8 cellular contexts compared by ENCODE assay signal in genomic region chr12:53217049-53217929, GRCh38. TPM values are rescaled to one million over a fixed set of nuclear protein-coding genes. Genes with fewer than 3 reads are reported as not detected.
DNase-seq lines count a peak whose midpoint lies in the region; ATAC-seq and TF ChIP-seq lines count a peak whose summit lies in the region.

No MANE protein-coding gene starts in this region.

- peak overlapping the region; percentile 78 to 98 (median 94) for H3K27ac Mint-ChIP-seq in CD8-positive, alpha-beta memory T cell
- H3K27ac Mint-ChIP-seq in effector memory CD8-positive, alpha-beta T cell, result peak overlapping the region; percentile 49 to 91
- peak overlapping the region; percentile 85 to 92 (median 87) for H3K27ac Mint-ChIP-seq in nephron
- H3K27ac Mint-ChIP-seq in endothelial cell (ENCODE audit: unreplicated experiment), result no peak overlapping the region

- peaks cover 1 to 56% (median 11%) of the 10 kb centered on the region in 3 donors for H3K36me3 Mint-ChIP-seq in CD8-positive, alpha-beta memory T cell
- peaks cover 50% of the 10 kb centered on the region for H3K36me3 Mint-ChIP-seq in effector memory CD8-positive, alpha-beta T cell (ENCODE audit: insufficient read depth)
- H3K36me3 Mint-ChIP-seq in nephron (ENCODE audit: low read depth), result peaks cover 17% of the 10 kb centered on the region
- H3K36me3 Mint-ChIP-seq in endothelial cell (ENCODE audit: low read depth, unreplicated experiment), result peaks cover 8% of the 10 kb centered on the region

- CTCF ChIA-PET in CD8-positive, alpha-beta memory T cell (lab: Charles Lee), result interaction anchor here (1.2 to 13.9 kb wide), 10 partner anchors 22 to 151 kb away, joined by 3 to 166 read pairs (median 6); partner anchors contain the start of genes AAAS and ESPL1

- TF ChIP-seq CTCF in nephron (IDR thresholded peaks at IDR 0.05; ENCODE audit: unreplicated experiment in 3 of 3), result no peak
- no peak for TF ChIP-seq CTCF in endothelial cell (IDR thresholded peaks at IDR 0.05; ENCODE audit: unreplicated experiment)

- POLR2A ChIA-PET in CD8-positive, alpha-beta memory T cell (lab: Charles Lee), result interaction anchor here (0.8 to 1.6 kb wide), 3 partner anchors 34 to 78 kb away, joined by 3 to 4 read pairs (median 3); partner anchors contain the start of gene ESPL1

- peaks cover 48% of the 10 kb centered on the region for H3K4me1 ChIP-seq in CD8-positive, alpha-beta memory T cell (ENCODE audit: insufficient read depth, low read length)

- H3K9me3 Mint-ChIP-seq in CD8-positive, alpha-beta memory T cell, result no peaks in the 10 kb centered on the region
- no peaks in the 10 kb centered on the region for H3K9me3 Mint-ChIP-seq in effector memory CD8-positive, alpha-beta T cell
- H3K9me3 Mint-ChIP-seq in nephron (no peaks in the 10 kb centered on the region), endothelial cell (ENCODE audit: unreplicated experiment) (no peaks in the 10 kb centered on the region)

- H3K4me3 ChIP-seq in CD8-positive, alpha-beta memory T cell (ENCODE audit: low read length), result peak overlapping the region; percentile 59

- H3K4me3 Mint-ChIP-seq in CD8-positive, alpha-beta memory T cell, result peak overlapping the region; percentile 88 to 99 (median 93)
- peak overlapping the region; percentile 94 to 100 for H3K4me3 Mint-ChIP-seq in effector memory CD8-positive, alpha-beta T cell
- H3K4me3 Mint-ChIP-seq in nephron, result peak overlapping the region; percentile 87 to 97 (median 91)
- no peak overlapping the region for H3K4me3 Mint-ChIP-seq in endothelial cell (ENCODE audit: unreplicated experiment)

- no peaks in the 10 kb centered on the region for H3K9me3 ChIP-seq in CD8-positive, alpha-beta memory T cell (ENCODE audit: low read length)

- ATAC-seq in effector memory CD8-positive, alpha-beta T cell (replicated peaks), result peak; percentile 28
- ATAC-seq in GM19328 (IDR thresholded peaks at IDR 0.05; ENCODE audit: unreplicated experiment) (no peak), GM18868 (IDR thresholded peaks at IDR 0.05; ENCODE audit: unreplicated experiment) (no peak)

- peak in 4 of 5 donors; percentile 29 to 61 (median 56) for DNase-seq in CD8-positive, alpha-beta memory T cell
- DNase-seq in RKO (ENCODE audit: low spot score) (peak; percentile 20), DMS53 treated with DMSO at 0.1 percent for 48 hours (lab: John Stamatoyannopoulos, UW; ENCODE audit: unreplicated experiment) (no peak), endothelial cell (ENCODE audit: low spot score) (no peak)
- peak in 2 of 3 experiments; percentile 57 to 58 for DNase-seq in effector memory CD8-positive, alpha-beta T cell

- peaks cover 61 to 79% (median 72%) of the 10 kb centered on the region in 3 donors for H3K4me1 Mint-ChIP-seq in CD8-positive, alpha-beta memory T cell
- H3K4me1 Mint-ChIP-seq in effector memory CD8-positive, alpha-beta T cell (ENCODE audit: low read depth in 2 of 2), result peaks cover 57 to 67% of the 10 kb centered on the region in 2 donors
- H3K4me1 Mint-ChIP-seq in nephron (peaks cover 40% of the 10 kb centered on the region), endothelial cell (ENCODE audit: unreplicated experiment) (peaks cover 73% of the 10 kb centered on the region)

- no peaks in the 10 kb centered on the region for H3K27me3 Mint-ChIP-seq in CD8-positive, alpha-beta memory T cell
- H3K27me3 Mint-ChIP-seq in effector memory CD8-positive, alpha-beta T cell, result no peaks in the 10 kb centered on the region
- peaks cover 9% of the 10 kb centered on the region for H3K27me3 Mint-ChIP-seq in nephron (ENCODE audit: low read depth)
- peaks cover 24% of the 10 kb centered on the region for H3K27me3 Mint-ChIP-seq in endothelial cell (ENCODE audit: unreplicated experiment)

- peaks cover 25% of the 10 kb centered on the region for H3K36me3 ChIP-seq in CD8-positive, alpha-beta memory T cell (ENCODE audit: insufficient read depth, low read length)

- H3K27ac ChIP-seq in CD8-positive, alpha-beta memory T cell (ENCODE audit: low read depth, low read length), result peak overlapping the region; percentile 35

- no peaks in the 10 kb centered on the region for H3K27me3 ChIP-seq in CD8-positive, alpha-beta memory T cell (ENCODE audit: insufficient read depth, low read length, poor library complexity, severe bottlenecking)

RNA-seq across cellular contexts. Expression of gene ITGB7, which starts 10.2 kb away (rescaled TPM):
- 100 to 1,000 TPM; 339 TPM for total RNA-seq in CD8-positive, alpha-beta memory T cell
- polyA plus RNA-seq in CD8-positive, alpha-beta memory T cell, result 292 TPM
- 0.56 TPM for total RNA-seq in endothelial cell (ENCODE audit: unreplicated experiment)

RNA-seq across cellular contexts. Expression of gene RARG, which starts 14.7 kb away (rescaled TPM):
- total RNA-seq in CD8-positive, alpha-beta memory T cell, result 10 to 100 TPM; 67.0 to 68.4 TPM
- 15.4 TPM for polyA plus RNA-seq in CD8-positive, alpha-beta memory T cell
- total RNA-seq in endothelial cell (ENCODE audit: unreplicated experiment), result 7.9 TPM

RNA-seq across cellular contexts. Expression of gene CSAD, which starts 36.6 kb away (rescaled TPM):
- 10 to 100 TPM; 15.8 to 18.7 TPM for total RNA-seq in CD8-positive, alpha-beta memory T cell
- 0.70 TPM for polyA plus RNA-seq in CD8-positive, alpha-beta memory T cell
- 23.8 TPM for total RNA-seq in endothelial cell (ENCODE audit: unreplicated experiment)

RNA-seq across cellular contexts. Expression of gene ZNF740, which starts 36.8 kb away (rescaled TPM):
- 10 to 100 TPM; 50.4 to 52.0 TPM for total RNA-seq in CD8-positive, alpha-beta memory T cell
- 3.3 TPM for polyA plus RNA-seq in CD8-positive, alpha-beta memory T cell
- total RNA-seq in endothelial cell (ENCODE audit: unreplicated experiment), result 47.6 TPM

RNA-seq across cellular contexts. Expression of gene ESPL1, which starts 50.8 kb away (rescaled TPM):
- 10 to 100 TPM; 58.4 to 63.4 TPM for total RNA-seq in CD8-positive, alpha-beta memory T cell
- polyA plus RNA-seq in CD8-positive, alpha-beta memory T cell, result not detected
- total RNA-seq in endothelial cell (ENCODE audit: unreplicated experiment), result 11.8 TPM

Comparison
In these comparisons a context has a peak if more than half of its experiments do, and no peak if none do; other contexts are left out.
1. DNase-seq: peak in CD8-positive, alpha-beta memory T cell (4 of 5), RKO (single experiment) and effector memory CD8-positive, alpha-beta T cell (2 of 3); none in DMS53 treated with DMSO at 0.1 percent for 48 hours (single experiment) and endothelial cell (single experiment).
2. RNA of gene ITGB7, which starts 10.2 kb away (total RNA-seq): 339 TPM in CD8-positive, alpha-beta memory T cell; 0.56 TPM in endothelial cell (single experiment); every median in the first group is over 100 times any median in the second.